Comparison of ENCODE assay signal across 1 cellular context in genomic region chr11:107876141-107876540, GRCh38.
TF ChIP-seq lines count a peak whose summit lies in the region.

No MANE protein-coding gene starts in this region.

TF ChIP-seq in K562, 482 proteins besides CTCF, POLR2A, EP300 and RAD21 (continued from another document):
- no peak for TF ChIP-seq REST (CRISPR knock-in tag; IDR thresholded peaks at IDR 0.05; ENCODE audit: low read depth)
- no peak for TF ChIP-seq HCFC1 (IDR thresholded peaks at IDR 0.05; ENCODE audit: low read depth, low read length)
- TF ChIP-seq PBX2 (CRISPR knock-in tag; IDR thresholded peaks at IDR 0.05; ENCODE audit: low read depth), result no peak
- peak; percentile 66 for TF ChIP-seq PBX2 (tag; conservative IDR thresholded peaks at IDR 0.05; ENCODE audit: low read depth)
- TF ChIP-seq MEIS2 (IDR thresholded peaks at IDR 0.05; ENCODE audit: partially characterized antibody), result peak; percentile 74
- no peak for TF ChIP-seq DNMT1 (IDR thresholded peaks at IDR 0.05)
- TF ChIP-seq, protein P1, sequence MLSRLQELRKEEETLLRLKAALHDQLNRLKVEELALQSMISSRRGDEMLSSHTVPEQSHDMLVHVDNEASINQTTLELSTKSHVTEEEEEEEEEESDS (CRISPR knock-in tag; IDR thresholded peaks at IDR 0.05), result no peak
